21 cellular contexts compared by ENCODE assay signal in genomic region chr11:120573756-120574354, GRCh38.
"Had no signal": no experiment of that assay in that cellular context is flagged by ENCODE, and none has a peak within 500 bp of the region (broad histone marks: within the 10 kb centered on the region; RNA-seq: fewer than 3 reads in every experiment).

No MANE protein-coding gene starts in this region.

- H3K36me3 Mint-ChIP-seq: naive thymus-derived CD4-positive, alpha-beta T cell; stimulated activated effector memory CD8-positive, alpha-beta T cell treated with anti-CD3 and anti-CD28 coated beads, Interleukin-12 subunit alpha, Interleukin-12 subunit beta, amount 100 ng/mL, for 72 hours; type B pancreatic cell had no signal

- H3K27me3 ChIP-seq: dorsolateral prefrontal cortex, thyroid gland had no signal

- H3K9me3 ChIP-seq: heart right ventricle, neutrophil, suprapubic skin, thyroid gland had no signal

- H3K4me1 Mint-ChIP-seq: nephron progenitor cell; stimulated activated effector memory CD8-positive, alpha-beta T cell treated with anti-CD3 and anti-CD28 coated beads, Interleukin-12 subunit alpha, Interleukin-12 subunit beta, amount 100 ng/mL, for 72 hours had no signal

- DNase-seq: cortex of kidney; effector CD8-positive, alpha-beta T cell; heart right ventricle; hypothalamus; mammary epithelial cell; naive thymus-derived CD4-positive, alpha-beta T cell; nephron progenitor cell; stimulated activated CD4-positive, alpha-beta T cell treated with anti-CD3 and anti-CD28 coated beads, Interleukin-12 subunit alpha, Interleukin-12 subunit beta, amount 100 ng/mL, for 4 hours; stimulated activated CD4-positive, alpha-beta T cell treated with anti-CD3 and anti-CD28 coated beads, Interleukin-4, amount 100 ng/mL, for 1 hour; stimulated activated CD8-positive, alpha-beta memory T cell treated with anti-CD3 and anti-CD28 coated beads, Interleukin-4, amount 100 ng/mL, for 48 hours; stimulated activated naive CD8-positive, alpha-beta T cell treated with anti-CD3 and anti-CD28 coated beads, Interleukin-15, Interleukin-2, amounts not matched to agents 100 U/mL and 50 U/mL, for 24 hours; thyroid gland had no signal

- H3K4me3 ChIP-seq: dorsolateral prefrontal cortex, heart right ventricle, skin epidermis, suprapubic skin, thyroid gland had no signal

- H3K36me3 ChIP-seq: heart right ventricle, neutrophil, suprapubic skin, thyroid gland had no signal

- ATAC-seq: esophagus mucosa; heart right ventricle; left lobe of liver; naive thymus-derived CD4-positive, alpha-beta T cell; sciatic nerve; stimulated activated effector memory CD8-positive, alpha-beta T cell treated with anti-CD3 and anti-CD28 coated beads, Interleukin-12 subunit alpha, Interleukin-12 subunit beta, amount 100 ng/mL, for 72 hours; stimulated activated naive CD8-positive, alpha-beta T cell treated with anti-CD3 and anti-CD28 coated beads, Interleukin-15, Interleukin-2, amounts not matched to agents 100 U/mL and 50 U/mL, for 24 hours had no signal

- H3K27ac ChIP-seq: dorsolateral prefrontal cortex, heart right ventricle, neutrophil, skin epidermis, suprapubic skin, thyroid gland had no signal

- H3K27ac Mint-ChIP-seq: naive thymus-derived CD4-positive, alpha-beta T cell; nephron progenitor cell; stimulated activated effector memory CD8-positive, alpha-beta T cell treated with anti-CD3 and anti-CD28 coated beads, Interleukin-12 subunit alpha, Interleukin-12 subunit beta, amount 100 ng/mL, for 72 hours; type B pancreatic cell had no signal

- H3K4me1 ChIP-seq: heart right ventricle, suprapubic skin, thyroid gland had no signal

- H3K9me3 Mint-ChIP-seq: stimulated activated effector memory CD8-positive, alpha-beta T cell treated with anti-CD3 and anti-CD28 coated beads, Interleukin-12 subunit alpha, Interleukin-12 subunit beta, amount 100 ng/mL, for 72 hours; type B pancreatic cell had no signal

- H3K4me3 Mint-ChIP-seq: naive thymus-derived CD4-positive, alpha-beta T cell; nephron progenitor cell; stimulated activated effector memory CD8-positive, alpha-beta T cell treated with anti-CD3 and anti-CD28 coated beads, Interleukin-12 subunit alpha, Interleukin-12 subunit beta, amount 100 ng/mL, for 72 hours; type B pancreatic cell had no signal
